Comparison of ENCODE assay signal across 21 cellular contexts in genomic region chr7:144731661-144732060, GRCh38.
DNase-seq lines count a peak whose midpoint lies in the region; ATAC-seq, FAIRE-seq and TF ChIP-seq lines count a peak whose summit lies in the region.
"Had no signal": no experiment of that assay in that cellular context is flagged by ENCODE, and none has a peak within 500 bp of the region (broad histone marks: within the 10 kb centered on the region; RNA-seq: fewer than 3 reads in every experiment).

No MANE protein-coding gene starts in this region.

- H2AFZ ChIP-seq in GM12878 (ENCODE audit: control insufficient read depth, low read depth, low read length) = no peak overlapping the region

- TF ChIP-seq RAD21 in GM12878 (IDR thresholded peaks at IDR 0.05; ENCODE audit: insufficient read depth, low read depth, low read length) = no peak

- RAD21 ChIA-PET in GM12878 (lab: Charles Lee; ENCODE audit: unreplicated experiment) = no interaction called here

- SMC1A ChIA-PET in GM12878 (lab: Charles Lee; ENCODE audit: uncharacterized antibody, unreplicated experiment) = interaction anchor here (0.8 kb wide), 1 partner anchor 218 kb away, joined by 3 read pairs; no protein-coding TSS in a partner anchor

- no peaks in the 10 kb centered on the region for H3K36me3 ChIP-seq in ascending aorta
- H3K36me3 ChIP-seq in GM12878 (ENCODE audit: control insufficient read depth in 2 of 2, insufficient read depth in 2 of 2, low read length in 1 of 2) = no peaks in the 10 kb centered on the region
- no peaks in the 10 kb centered on the region for H3K36me3 ChIP-seq in tibial artery

- intact Hi-C loops in ascending aorta (cut with DNase I) = loop anchor here (5.0 kb wide), 1 partner anchor 56 kb away; no protein-coding TSS in a partner anchor
- intact Hi-C loops in GM12878 (cut with micrococcal nuclease; ENCODE audit: unreplicated experiment) = loop anchor here (10.0 kb wide), 1 partner anchor 303 kb away; no protein-coding TSS in a partner anchor
- intact Hi-C loops in tibial artery (cut with DNase I; ENCODE audit: low total_unique reads) = no loop called here

- POLR2A ChIA-PET in GM12878 (lab: Charles Lee) = no interaction called here

- TF ChIP-seq CTCF in ascending aorta (IDR thresholded peaks at IDR 0.05) (no peak), GM12878 (IDR thresholded peaks at IDR 0.05 in 2 of 3, conservative IDR thresholded peaks at IDR 0.05 in 1 of 3; ENCODE audit: control insufficient read depth in 2 of 3, extremely low read depth in 1 of 3, insufficient read depth in 1 of 3, low read depth in 3 of 3, low read length in 3 of 3) (no peak), tibial artery (IDR thresholded peaks at IDR 0.05) (no peak)

- H3K27ac ChIP-seq in ascending aorta (peak overlapping the region; percentile 26 to 53), GM12878 (ENCODE audit: control insufficient read depth, insufficient read depth) (no peak overlapping the region), tibial artery (peak overlapping the region; percentile 13 to 16)
- H3K27ac ChIP-seq: 22Rv1; A549; BLaER1 treated with 17β-estradiol and CSF1 and Interleukin-3, amounts not matched to agents 10 nM and 100 nM; C4-2B had no signal

- BruUV-seq in GM12878 (replicated peaks; lab: Mats Ljungman, UMichigan) = no TSS peak

- no peaks in the 10 kb centered on the region for H4K20me1 ChIP-seq in GM12878 (ENCODE audit: control insufficient read depth, insufficient read depth)
- H4K20me1 ChIP-seq: BLaER1 treated with 17β-estradiol and CSF1 and Interleukin-3, amounts not matched to agents 10 nM and 100 nM had no signal

- H3K4me1 ChIP-seq in ascending aorta (peaks cover 0 to 5% of the 10 kb centered on the region in 2 donors), GM12878 (ENCODE audit: control insufficient read depth, insufficient read depth, low read length) (no peaks in the 10 kb centered on the region), tibial artery (peaks cover 0 to 24% (median 2%) of the 10 kb centered on the region in 4 donors)
- H3K4me1 ChIP-seq: A549; BLaER1 treated with 17β-estradiol and CSF1 and Interleukin-3, amounts not matched to agents 10 nM and 100 nM; Caco-2 had no signal

- CTCF ChIA-PET in GM12878 (lab: Yijun Ruan, JAX) = no interaction called here

- in situ Hi-C loops in GM12878 (cut with MboI) = loop anchor here (25.0 kb wide), 1 partner anchor 1356 kb away; no protein-coding TSS in a partner anchor

- no peak overlapping the region for H3K4me2 ChIP-seq in GM12878 (ENCODE audit: control insufficient read depth, insufficient read depth)
- H3K4me2 ChIP-seq: A549; BLaER1 treated with 17β-estradiol and CSF1 and Interleukin-3, amounts not matched to agents 10 nM and 100 nM had no signal

- TF ChIP-seq POLR2A in GM12878 (IDR thresholded peaks at IDR 0.05; ENCODE audit: low read depth, low read length) = no peak

- H3K27me3 ChIP-seq in ascending aorta (no peaks in the 10 kb centered on the region), GM12878 (replicated peaks in 1 of 2; ENCODE audit: control insufficient read depth in 2 of 2, insufficient read depth in 2 of 2, low read length in 1 of 2) (no peaks in the 10 kb centered on the region), tibial artery (no peaks in the 10 kb centered on the region)
- H3K27me3 ChIP-seq: BLaER1 treated with 17β-estradiol and CSF1 and Interleukin-3, amounts not matched to agents 10 nM and 100 nM had no signal

- no peaks in the 10 kb centered on the region for H3K9me3 ChIP-seq in ascending aorta
- no peaks in the 10 kb centered on the region for H3K9me3 ChIP-seq in GM12878 (replicated peaks; ENCODE audit: control insufficient read depth, insufficient read depth, low read length)
- no peaks in the 10 kb centered on the region for H3K9me3 ChIP-seq in tibial artery
- H3K9me3 ChIP-seq: A549, Caco-2 had no signal

- H3K4me3 ChIP-seq in ascending aorta = peak overlapping the region; percentile 9 to 18
- H3K4me3 ChIP-seq in GM12878 = no peak overlapping the region
- H3K4me3 ChIP-seq in tibial artery = no peak overlapping the region
- H3K4me3 ChIP-seq: A549; BLaER1 treated with 17β-estradiol and CSF1 and Interleukin-3, amounts not matched to agents 10 nM and 100 nM had no signal

- ATAC-seq in GM12878 (no peak), GM19455 (IDR thresholded peaks at IDR 0.05; ENCODE audit: unreplicated experiment) (no peak), HG02763 (IDR thresholded peaks at IDR 0.05; ENCODE audit: unreplicated experiment) (no peak)
- ATAC-seq: A549; CD8-positive, alpha-beta T cell had no signal

- WGBS in GM12878 (ENCODE audit: insufficient coverage, insufficient replicate concordance, low lambda C conversion rate, missing lambda C conversion rate) = 40% methylated on average over 2 of the region's 2 CpGs

- DNase-seq in ascending aorta (ENCODE audit: low spot score in 2 of 2) (peak in 1 of 2 donors; percentile 64), GM12878 (ENCODE audit: low read depth, low spot score) (no peak), tibial artery (no peak), hepatic stellate cell (ENCODE audit: low spot score) (no peak)
- DNase-seq: AML-193; Caco-2; Calu3; CD4-positive, alpha-beta T cell; CD8-positive, alpha-beta T cell; DMS79 treated with DMSO at 0.1 percent for 48 hours; GF-D8 had no signal

- FAIRE-seq in GM12878 (lab: Jason Lieb, UNC) = peak; percentile 54
- FAIRE-seq: A549, D721Med, G401.6, GM12892, GM18507 had no signal

- H3K9ac ChIP-seq in GM12878 (ENCODE audit: control insufficient read depth, insufficient read depth, low read length) = no peak overlapping the region
- H3K9ac ChIP-seq: BLaER1 treated with 17β-estradiol and CSF1 and Interleukin-3, amounts not matched to agents 10 nM and 100 nM had no signal

- no peaks in the 10 kb centered on the region for H3K79me2 ChIP-seq in GM12878 (ENCODE audit: control insufficient read depth, insufficient read depth, low read length)

- TF ChIP-seq EP300 in GM12878 (IDR thresholded peaks at IDR 0.05; ENCODE audit: borderline replicate concordance in 1 of 2, control insufficient read depth in 1 of 2, low read depth in 2 of 2, low read length in 2 of 2) = no peak

TF ChIP-seq in GM12878, 131 proteins besides CTCF, POLR2A, EP300 and RAD21 (continues in another document):
- no peak for TF ChIP-seq PML (IDR thresholded peaks at IDR 0.05; ENCODE audit: low read length)
- no peak for TF ChIP-seq E2F8 (IDR thresholded peaks at IDR 0.05; ENCODE audit: low read depth, partially characterized antibody)
- no peak for TF ChIP-seq MEF2A (IDR thresholded peaks at IDR 0.05; ENCODE audit: insufficient read depth, low read depth, low read length)
- TF ChIP-seq ZNF687 (IDR thresholded peaks at IDR 0.05) = no peak
- no peak for TF ChIP-seq RFX5 (IDR thresholded peaks at IDR 0.05; ENCODE audit: low read depth, low read length)
- no peak for TF ChIP-seq TCF3 (IDR thresholded peaks at IDR 0.05; ENCODE audit: borderline replicate concordance, insufficient read depth, low read depth, low read length)

Comparison
In these comparisons a context has a peak if more than half of its experiments do, and no peak if none do; other contexts are left out.
1. H3K4me3 ChIP-seq: peak in ascending aorta (2 of 2); none in GM12878 (single experiment) and tibial artery (0 of 2).